ENCODE assay signal across 1 cellular context in genomic region chr11:72112541-72113136, GRCh38.
TF ChIP-seq lines count a peak whose summit lies in the region.

ANAPC15 (minus strand) TSS chr11:72112695; CDS start chr11:72111276, 1,419 bp downstream.

TF ChIP-seq in H1, 55 proteins besides CTCF, POLR2A, EP300 and RAD21 (continued from another document):
- TF ChIP-seq ATF2 (IDR thresholded peaks at IDR 0.05; ENCODE audit: low read length), result peak; percentile 40; the same call in 1 of the 2 replicates
- TF ChIP-seq PHF8 (conservative IDR thresholded peaks at IDR 0.05; ENCODE audit: low read depth, low read length), result peak; percentile 93
- no peak for TF ChIP-seq RFX5 (IDR thresholded peaks at IDR 0.05; ENCODE audit: borderline replicate concordance, low read depth, low read length)
- TF ChIP-seq YY1 (IDR thresholded peaks at IDR 0.05; ENCODE audit: low read depth, low read length), result no peak; the same call in 1 of the 2 replicates
- no peak for TF ChIP-seq HDAC6 (IDR thresholded peaks at IDR 0.05; ENCODE audit: low read depth, low read length)
- TF ChIP-seq NANOG (IDR thresholded peaks at IDR 0.05; ENCODE audit: insufficient read depth, low read depth, low read length, poor library complexity, severe bottlenecking), result peak; percentile 0
- 0 out of 2 replicates have a peak, but pooled peaks have one; percentile 38 for TF ChIP-seq GTF2F1 (IDR thresholded peaks at IDR 0.05; ENCODE audit: borderline replicate concordance, low read depth, low read length)
- no peak for TF ChIP-seq RNF2 (IDR thresholded peaks at IDR 0.05; ENCODE audit: borderline replicate concordance, low read depth, low read length, missing control alignments, poor library complexity, severe bottlenecking)
- TF ChIP-seq E2F6 (IDR thresholded peaks at IDR 0.05), result peak; percentile 84
- TF ChIP-seq ASH2L (IDR thresholded peaks at IDR 0.05; ENCODE audit: low read length), result peak; percentile 37
- no peak for TF ChIP-seq POU5F1 (IDR thresholded peaks at IDR 0.05; ENCODE audit: low read depth, low read length)
- no peak for TF ChIP-seq RXRA (IDR thresholded peaks at IDR 0.05; ENCODE audit: insufficient read depth, low read depth, low read length)
- TF ChIP-seq HDAC2 (IDR thresholded peaks at IDR 0.05; ENCODE audit: borderline replicate concordance in 1 of 2, low read depth in 2 of 2, low read length in 2 of 2), result no peak
- no peak for TF ChIP-seq MAFK (IDR thresholded peaks at IDR 0.05; ENCODE audit: low read depth, low read length)
- no peak for TF ChIP-seq TCF12 (IDR thresholded peaks at IDR 0.05; ENCODE audit: low read depth, low read length)
- TF ChIP-seq TAF1 (IDR thresholded peaks at IDR 0.05; ENCODE audit: low read depth, low read length), result peak; percentile 95
- peak; percentile 56 for TF ChIP-seq NRF1 (IDR thresholded peaks at IDR 0.05; ENCODE audit: low read depth, low read length)
- TF ChIP-seq EGR1 (IDR thresholded peaks at IDR 0.05; ENCODE audit: borderline replicate concordance, low read depth, low read length), result no peak
- TF ChIP-seq TAF7 (optimal IDR thresholded peaks at IDR 0.05; ENCODE audit: borderline replicate concordance, low read depth, low read length), result peak; percentile 43
- peak; percentile 81 for TF ChIP-seq MAX (IDR thresholded peaks at IDR 0.05)
- no peak for TF ChIP-seq CEBPB (IDR thresholded peaks at IDR 0.05; ENCODE audit: low read depth, low read length)
- peak; percentile 99 for TF ChIP-seq POLR2AphosphoS5 (IDR thresholded peaks at IDR 0.05; ENCODE audit: low read depth, low read length)
- no peak for TF ChIP-seq FOSL1 (IDR thresholded peaks at IDR 0.05; ENCODE audit: insufficient read depth, low read depth, low read length)
- no peak for TF ChIP-seq BCL11A (IDR thresholded peaks at IDR 0.05; ENCODE audit: low read depth in 2 of 2, low read length in 2 of 2)
- no peak for TF ChIP-seq CHD7 (IDR thresholded peaks at IDR 0.05; ENCODE audit: insufficient replicate concordance, low read length)
- TF ChIP-seq CHD1 (IDR thresholded peaks at IDR 0.05; ENCODE audit: low read depth, low read length), result no peak; the same call in 1 of the 2 replicates
- TF ChIP-seq SUZ12 (IDR thresholded peaks at IDR 0.05; ENCODE audit: low read length), result no peak
- no peak for TF ChIP-seq SIRT6 (IDR thresholded peaks at IDR 0.05; ENCODE audit: low read length)
- no peak; the same call in 1 of the 2 replicates for TF ChIP-seq SP4 (IDR thresholded peaks at IDR 0.05; ENCODE audit: low read length)
- no peak for TF ChIP-seq KDM1A (IDR thresholded peaks at IDR 0.05; ENCODE audit: borderline replicate concordance, low read length)
- peak; percentile 83 for TF ChIP-seq CREB1 (IDR thresholded peaks at IDR 0.05)
- TF ChIP-seq CTBP2 (IDR thresholded peaks at IDR 0.05; ENCODE audit: borderline replicate concordance, insufficient read depth, insufficient read length, low read length), result no peak
- no peak for TF ChIP-seq SRF (IDR thresholded peaks at IDR 0.05; ENCODE audit: low read depth, low read length)
- TF ChIP-seq SAP30 (IDR thresholded peaks at IDR 0.05; ENCODE audit: insufficient read depth, insufficient replicate concordance, low read length), result no peak
- TF ChIP-seq JUND (IDR thresholded peaks at IDR 0.05; ENCODE audit: low read length), result no peak; the same call in 1 of the 2 replicates
- no peak for TF ChIP-seq BRCA1 (IDR thresholded peaks at IDR 0.05; ENCODE audit: low read depth, low read length)
- no peak for TF ChIP-seq BACH1 (IDR thresholded peaks at IDR 0.05; ENCODE audit: low read length)
- no peak for TF ChIP-seq USF2 (IDR thresholded peaks at IDR 0.05; ENCODE audit: low read length)
- peak; percentile 55 for TF ChIP-seq KDM4A (IDR thresholded peaks at IDR 0.05; ENCODE audit: low read depth, low read length, severe bottlenecking)
- TF ChIP-seq CBX5 (IDR thresholded peaks at IDR 0.05; ENCODE audit: low read depth, low read length), result no peak
- peak; percentile 90 for TF ChIP-seq TBP (IDR thresholded peaks at IDR 0.05; ENCODE audit: low read depth, low read length)
- no peak for TF ChIP-seq KDM5A (IDR thresholded peaks at IDR 0.05; ENCODE audit: low read length)
- TF ChIP-seq GABPA (IDR thresholded peaks at IDR 0.05; ENCODE audit: borderline replicate concordance, insufficient read depth, low read length), result peak; percentile 92
- no peak for TF ChIP-seq SIX5 (IDR thresholded peaks at IDR 0.05; ENCODE audit: low read depth, low read length)
- TF ChIP-seq RBBP5 (IDR thresholded peaks at IDR 0.05; ENCODE audit: borderline replicate concordance, low read depth, low read length), result no peak
- no peak for TF ChIP-seq TEAD4 (IDR thresholded peaks at IDR 0.05; ENCODE audit: low read depth, low read length)
- 0 out of 4 replicates have a peak, but pooled peaks of 1 of the 2 experiments have one; percentile 30 for TF ChIP-seq SIN3A (conservative IDR thresholded peaks at IDR 0.05 in 1 of 2, IDR thresholded peaks at IDR 0.05 in 1 of 2; ENCODE audit: low read depth in 1 of 2, low read length in 2 of 2)
- TF ChIP-seq JUN (IDR thresholded peaks at IDR 0.05; ENCODE audit: low read depth, low read length), result no peak
- no peak for TF ChIP-seq ZNF274 (IDR thresholded peaks at IDR 0.05; ENCODE audit: borderline replicate concordance, extremely low read depth, low read length)
- no peak for TF ChIP-seq ATF3 (IDR thresholded peaks at IDR 0.05; ENCODE audit: insufficient read depth, low read depth, low read length)
- TF ChIP-seq CBX8 (IDR thresholded peaks at IDR 0.05; ENCODE audit: borderline replicate concordance, low read depth, low read length), result no peak
- no peak for TF ChIP-seq EZH2 (IDR thresholded peaks at IDR 0.05; ENCODE audit: low read depth, low read length, severe bottlenecking)
- no peak; the same call in 1 of the 2 replicates for TF ChIP-seq SP1 (IDR thresholded peaks at IDR 0.05; ENCODE audit: low read depth, low read length)
TF ChIP-seq in H1: peak in this region for 17.
